ENCODE assay signal across 11 cellular contexts in genomic region chr1:23618586-23619083, GRCh38. TPM values are rescaled to one million over a fixed set of nuclear protein-coding genes. Genes with fewer than 3 reads are reported as not detected.
DNase-seq lines count a peak whose midpoint lies in the region; ATAC-seq, FAIRE-seq and TF ChIP-seq lines count a peak whose summit lies in the region.
"Had no signal": no experiment of that assay in that cellular context is flagged by ENCODE, and none has a peak within 500 bp of the region (broad histone marks: within the 10 kb centered on the region; RNA-seq: fewer than 3 reads in every experiment).

No MANE protein-coding gene starts in this region.

- H3K4me3 Mint-ChIP-seq in CD8-positive, alpha-beta T cell = peak overlapping the region; percentile 60
- H3K4me3 Mint-ChIP-seq in activated T-helper 17 cell treated with anti-CD3 and anti-CD28 coated beads, Interleukin-2, amount 50 U/mL, for 72 hours = peak overlapping the region; percentile 79
- peak overlapping the region; percentile 5 for H3K4me3 Mint-ChIP-seq in natural killer cell

- H3K27me3 ChIP-seq in CD8-positive, alpha-beta T cell (ENCODE audit: insufficient read depth, low read length) = no peaks in the 10 kb centered on the region
- H3K27me3 ChIP-seq in H7 (ENCODE audit: control insufficient read depth, insufficient read depth, low read length) = peaks cover 24% of the 10 kb centered on the region

- H3K4me1 Mint-ChIP-seq in CD8-positive, alpha-beta T cell (ENCODE audit: low read depth) = peaks cover 89% of the 10 kb centered on the region
- peaks cover 51% of the 10 kb centered on the region for H3K4me1 Mint-ChIP-seq in activated T-helper 17 cell treated with anti-CD3 and anti-CD28 coated beads, Interleukin-2, amount 50 U/mL, for 72 hours
- peaks cover 0 to 16% of the 10 kb centered on the region in 2 donors for H3K4me1 Mint-ChIP-seq in natural killer cell

- H3K36me3 Mint-ChIP-seq in CD8-positive, alpha-beta T cell = no peaks in the 10 kb centered on the region
- no peaks in the 10 kb centered on the region for H3K36me3 Mint-ChIP-seq in activated T-helper 17 cell treated with anti-CD3 and anti-CD28 coated beads, Interleukin-2, amount 50 U/mL, for 72 hours (ENCODE audit: low read depth)
- no peaks in the 10 kb centered on the region for H3K36me3 Mint-ChIP-seq in natural killer cell

- H3K4me3 ChIP-seq in CD8-positive, alpha-beta T cell (ENCODE audit: low read depth, low read length) = peak overlapping the region; percentile 30
- H3K4me3 ChIP-seq in H7 (ENCODE audit: insufficient read depth, low read depth, low read length) = no peak overlapping the region

- ATAC-seq in CD8-positive, alpha-beta T cell = no peak
- ATAC-seq in activated T-helper 17 cell treated with anti-CD3 and anti-CD28 coated beads, Interleukin-2, amount 50 U/mL, for 72 hours (replicated peaks) = peak; percentile 17
- ATAC-seq in natural killer cell (no peak), GM21447 (IDR thresholded peaks at IDR 0.05; ENCODE audit: unreplicated experiment) (no peak), HG03378 (IDR thresholded peaks at IDR 0.05; ENCODE audit: unreplicated experiment) (no peak)

- H3K27ac ChIP-seq in CD8-positive, alpha-beta T cell (ENCODE audit: low read depth, low read length) = peak overlapping the region; percentile 53
- H3K27ac ChIP-seq: suprapubic skin had no signal

- DNase-seq in CD8-positive, alpha-beta T cell = no peak
- peak; percentile 32 for DNase-seq in H7
- DNase-seq in natural killer cell = no peak
- DNase-seq in GM12891 (ENCODE audit: insufficient read length, low spot score) = no peak
- DNase-seq: COR-L47, cortex of kidney, NCI-H2081 treated with DMSO at 0.1 percent for 48 hours had no signal

- no peaks in the 10 kb centered on the region for H3K9me3 Mint-ChIP-seq in CD8-positive, alpha-beta T cell
- peaks cover 4% of the 10 kb centered on the region for H3K9me3 Mint-ChIP-seq in activated T-helper 17 cell treated with anti-CD3 and anti-CD28 coated beads, Interleukin-2, amount 50 U/mL, for 72 hours
- H3K9me3 Mint-ChIP-seq in natural killer cell = no peaks in the 10 kb centered on the region

- peaks cover 80% of the 10 kb centered on the region for H3K4me1 ChIP-seq in CD8-positive, alpha-beta T cell (ENCODE audit: insufficient read depth, low read length)

- no peak for FAIRE-seq in GM12891 (lab: Jason Lieb, UNC)

- no peak for TF ChIP-seq CTCF in CD8-positive, alpha-beta T cell (IDR thresholded peaks at IDR 0.05)
- no peak for TF ChIP-seq CTCF in natural killer cell (IDR thresholded peaks at IDR 0.05)

- POLR2A ChIA-PET in CD8-positive, alpha-beta T cell (lab: Charles Lee) = interaction anchor here (1.4 to 6.4 kb wide), 10 partner anchors 8 to 73 kb away, joined by 3 to 86 read pairs (median 22); partner anchors contain the start of genes ID3 and RPL11

- CTCF ChIA-PET in CD8-positive, alpha-beta T cell (lab: Charles Lee) = interaction anchor here (1.0 to 7.5 kb wide), 8 partner anchors 9 to 65 kb away, joined by 3 to 125 read pairs (median 4); partner anchors contain the start of gene ID3

- peak overlapping the region; percentile 91 for H3K27ac Mint-ChIP-seq in CD8-positive, alpha-beta T cell
- peak overlapping the region; percentile 75 for H3K27ac Mint-ChIP-seq in activated T-helper 17 cell treated with anti-CD3 and anti-CD28 coated beads, Interleukin-2, amount 50 U/mL, for 72 hours
- no peak overlapping the region for H3K27ac Mint-ChIP-seq in natural killer cell

- no peaks in the 10 kb centered on the region for H3K27me3 Mint-ChIP-seq in CD8-positive, alpha-beta T cell (ENCODE audit: low read depth)
- H3K27me3 Mint-ChIP-seq in activated T-helper 17 cell treated with anti-CD3 and anti-CD28 coated beads, Interleukin-2, amount 50 U/mL, for 72 hours = no peaks in the 10 kb centered on the region
- peaks cover 23 to 28% of the 10 kb centered on the region in 2 donors for H3K27me3 Mint-ChIP-seq in natural killer cell (ENCODE audit: low read depth in 2 of 2)

- no peaks in the 10 kb centered on the region for H3K9me3 ChIP-seq in CD8-positive, alpha-beta T cell (ENCODE audit: low read length)
- H3K9me3 ChIP-seq: suprapubic skin had no signal

- H3K36me3 ChIP-seq in CD8-positive, alpha-beta T cell (ENCODE audit: insufficient read depth, low read length) = no peaks in the 10 kb centered on the region
- no peaks in the 10 kb centered on the region for H3K36me3 ChIP-seq in H7 (replicated peaks; ENCODE audit: control insufficient read depth, insufficient read depth, low read length)
- H3K36me3 ChIP-seq: suprapubic skin had no signal

- no peak for TF ChIP-seq POLR2A in GM12891 (IDR thresholded peaks at IDR 0.05; ENCODE audit: low read depth, low read length)

- intact Hi-C loops in CD8-positive, alpha-beta T cell (cut with DNase I, micrococcal nuclease) = loop anchor here (1.0 to 2.0 kb wide), 4 partner anchors 16 to 64 kb away; partner anchors contain the start of gene ID3 (in 1 of the 2)
- intact Hi-C loops in natural killer cell (cut with micrococcal nuclease) = no loop called here

TF ChIP-seq in GM12891, 5 proteins besides CTCF, POLR2A, EP300 and RAD21:
- TF ChIP-seq POU2F2 (IDR thresholded peaks at IDR 0.05; ENCODE audit: low read depth, low read length) (no peak), POLR2AphosphoS5 (IDR thresholded peaks at IDR 0.05; ENCODE audit: low read depth, low read length) (no peak), TAF1 (IDR thresholded peaks at IDR 0.05; ENCODE audit: low read depth, low read length) (no peak), SPI1 (IDR thresholded peaks at IDR 0.05; ENCODE audit: low read depth, low read length) (no peak), PAX5 (IDR thresholded peaks at IDR 0.05; ENCODE audit: insufficient read depth, low read length, severe bottlenecking) (no peak)

RNA-seq across cellular contexts. Expression of gene ID3, which starts 59.3 kb away (rescaled TPM):
- 10 to 100 TPM; 44.2 to 48.1 TPM for total RNA-seq in CD8-positive, alpha-beta T cell
- 149 and 160 TPM in 2 replicates for total RNA-seq in H7 (2014; rRNA removed; shearing (Covaris generic))
- total RNA-seq in activated T-helper 17 cell treated with anti-CD3 and anti-CD28 coated beads, Interleukin-2, amount 50 U/mL, for 72 hours = 10 to 100 TPM; 19.5 to 45.2 TPM
- 1 to 10 TPM in 2 of 3 donors, under 1 TPM in 1; 0.29 to 6.5 (median 2.4) TPM for total RNA-seq in natural killer cell
- 67.3 TPM for polyA plus RNA-seq in GM12891 (2012; ENCODE audit: low read depth, missing spikeins)

Comparison
In these comparisons a context has a peak if more than half of its experiments do, and no peak if none do; other contexts are left out.
1. H3K27ac Mint-ChIP-seq: peak in CD8-positive, alpha-beta T cell (single experiment) and activated T-helper 17 cell treated with anti-CD3 and anti-CD28 coated beads, Interleukin-2, amount 50 U/mL, for 72 hours (single experiment); none in natural killer cell (0 of 2).
2. H3K4me3 Mint-ChIP-seq: peak in every context shown above with its lines; median percentile 79 in activated T-helper 17 cell treated with anti-CD3 and anti-CD28 coated beads, Interleukin-2, amount 50 U/mL, for 72 hours; 60 in CD8-positive, alpha-beta T cell; 5 in natural killer cell.